8 cellular contexts compared by ENCODE assay signal in the genomic region with DNA sequence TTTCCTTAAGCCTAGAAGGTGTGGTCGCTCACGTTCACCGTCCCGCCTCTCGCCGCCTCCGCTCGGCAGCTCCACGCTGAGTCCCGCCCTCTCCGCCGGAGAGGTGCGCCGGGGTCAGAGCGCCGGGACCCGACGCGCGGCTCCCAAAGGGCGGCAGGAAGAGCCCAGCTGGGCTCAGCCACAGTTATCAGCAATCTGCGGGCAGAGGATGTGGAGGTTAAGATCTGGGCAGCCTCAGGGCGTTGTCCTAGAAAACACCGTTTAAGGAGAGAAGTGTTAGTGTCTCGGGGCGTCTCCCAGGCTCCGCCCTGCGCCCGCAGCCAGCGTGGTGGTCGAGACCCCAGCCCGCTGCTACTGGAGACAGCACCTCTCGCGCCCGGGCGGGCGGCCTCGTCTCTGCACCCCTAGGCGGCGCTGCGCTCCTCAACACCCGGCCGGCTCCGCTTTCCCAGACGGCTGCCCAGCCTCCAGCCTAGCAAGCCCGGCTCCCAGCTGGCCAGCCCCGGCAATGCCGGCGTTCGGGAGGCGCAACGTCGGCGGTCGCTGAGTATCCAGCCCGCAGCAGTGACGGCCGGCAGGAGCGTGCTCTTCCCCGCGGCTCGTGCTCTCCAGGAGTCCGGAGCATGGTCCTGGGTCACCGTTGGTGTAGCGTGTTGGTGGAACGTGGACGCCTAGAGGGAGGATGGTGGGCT. TPM values are rescaled to one million over a fixed set of nuclear protein-coding genes. Genes with fewer than 3 reads are reported as not detected.
A peak's percentile ranks its signal among the peaks of the same experiment; 100 is the strongest.
DNase-seq lines count a peak whose midpoint lies in the region; ATAC-seq and TF ChIP-seq lines count a peak whose summit lies in the region.

A gene with protein sequence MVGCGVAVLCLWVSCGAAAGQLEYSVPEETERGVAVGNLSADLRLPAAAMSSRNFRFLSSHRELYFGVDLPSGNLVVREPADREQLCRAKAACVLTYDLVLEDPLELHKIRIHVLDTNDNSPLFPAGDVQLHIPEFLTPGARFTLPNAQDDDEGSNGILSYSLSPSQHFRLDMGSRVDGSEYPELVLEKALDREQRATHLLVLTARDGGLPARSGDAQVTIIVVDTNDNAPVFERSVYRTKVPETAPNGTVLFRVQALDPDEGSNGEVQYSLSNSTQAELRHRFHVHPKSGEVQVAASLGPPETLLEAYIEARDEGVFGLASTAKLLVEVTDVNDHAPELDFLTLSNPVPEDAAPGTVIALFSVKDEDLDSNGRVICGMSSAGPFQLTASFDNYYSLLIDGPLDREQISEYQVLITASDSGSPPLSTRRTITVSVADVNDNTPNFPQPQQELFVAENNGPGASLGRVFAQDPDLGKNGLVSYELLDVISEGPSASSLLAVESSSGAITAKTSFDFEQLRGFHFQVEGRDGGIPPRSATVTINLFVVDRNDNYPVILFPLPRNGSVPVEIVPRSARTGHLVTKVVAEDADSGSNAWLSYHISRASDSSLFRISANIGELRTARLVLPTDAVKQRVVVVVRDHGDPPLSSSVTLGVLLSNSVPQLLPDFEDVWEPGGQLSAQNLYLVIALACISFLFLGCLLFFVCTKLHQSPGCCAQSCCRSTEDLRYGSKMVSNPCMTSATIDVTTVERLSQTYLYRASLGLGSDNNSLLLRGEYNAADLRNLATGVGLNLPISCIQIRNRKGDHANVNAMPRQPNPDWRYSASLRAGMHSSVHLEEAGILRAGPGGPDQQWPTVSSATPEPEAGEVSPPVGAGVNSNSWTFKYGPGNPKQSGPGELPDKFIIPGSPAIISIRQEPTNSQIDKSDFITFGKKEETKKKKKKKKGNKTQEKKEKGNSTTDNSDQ (plus strand): TSS at position 89 of the 692 bp plus-strand sequence. CDS start 594 bp downstream, at position 683.

- TF ChIP-seq CTCF in glutamatergic neuron (IDR thresholded peaks at IDR 0.05; ENCODE audit: partially characterized antibody, unreplicated experiment) (peak; percentile 99), uterus (IDR thresholded peaks at IDR 0.05) (peak; percentile 62 to 82 (median 76))

- H3K27ac ChIP-seq in uterus, result peak within 1 kb of the TSS; percentile 31 to 57

- peak within 1 kb of the TSS; percentile 29 to 50 for H3K4me3 ChIP-seq in uterus

- ATAC-seq in HG03457 (IDR thresholded peaks at IDR 0.05; ENCODE audit: unreplicated experiment) (no peak), GM19328 (IDR thresholded peaks at IDR 0.05; ENCODE audit: unreplicated experiment) (no peak)

- H3K9me3 Mint-ChIP-seq in glutamatergic neuron (ENCODE audit: unreplicated experiment), result peaks cover 9% of the 10 kb centered on the region

- H3K4me1 Mint-ChIP-seq in glutamatergic neuron (ENCODE audit: low read depth, unreplicated experiment), result peaks cover 5% of the 10 kb centered on the region

- H3K27me3 Mint-ChIP-seq in glutamatergic neuron (ENCODE audit: unreplicated experiment), result peaks cover 5% of the 10 kb centered on the region

- no peaks in the 10 kb centered on the region for H3K36me3 Mint-ChIP-seq in glutamatergic neuron (ENCODE audit: unreplicated experiment)

- peak within 1 kb of the TSS; percentile 80 for H3K27ac Mint-ChIP-seq in glutamatergic neuron (ENCODE audit: unreplicated experiment)

- H3K36me3 ChIP-seq in ES-I3 (ENCODE audit: insufficient read depth, low read length) (no peaks in the 10 kb centered on the region), uterus (no peaks in the 10 kb centered on the region)

- no peaks in the 10 kb centered on the region for H3K27me3 ChIP-seq in uterus

- H3K4me1 ChIP-seq in ES-I3 (ENCODE audit: insufficient read depth, low read length), result no peaks in the 10 kb centered on the region
- no peaks in the 10 kb centered on the region for H3K4me1 ChIP-seq in uterus

- H3K4me3 Mint-ChIP-seq in glutamatergic neuron (ENCODE audit: unreplicated experiment), result peak within 1 kb of the TSS; percentile 88

- H3K9me3 ChIP-seq in ES-I3 (ENCODE audit: control insufficient read depth, insufficient read depth, low read length) (no peaks in the 10 kb centered on the region), uterus (no peaks in the 10 kb centered on the region)

- intact Hi-C loops in uterus (cut with DNase I; ENCODE audit: low total_unique reads), result no loop called here

- DNase-seq in NCI-H2107 (lab: John Stamatoyannopoulos, UW) (peak; percentile 69), glutamatergic neuron (peak; percentile 98), nucleus accumbens (lab: John Stamatoyannopoulos, UW) (peak in 52 of 56 donors; percentile 9 to 86 (median 58)), uterus (peak; percentile 74)
- peak; percentile 24 for DNase-seq in activated naive CD4-positive, alpha-beta T cell treated with anti-CD3 and anti-CD28 coated beads, Interleukin-2, amount 50 U/mL, for 16 hours

- peak within 1 kb of the TSS; percentile 92 for H3K9ac ChIP-seq in ES-I3 (ENCODE audit: low read depth, low read length)

- no peak for TF ChIP-seq POLR2A in uterus (IDR thresholded peaks at IDR 0.05)

RNA-seq across cellular contexts. Expression of the gene that starts here (rescaled TPM):
- total RNA-seq in glutamatergic neuron (ENCODE audit: unreplicated experiment) (25.2 TPM), uterus (1 to 10 TPM in 2 of 4 donors, under 1 TPM in 1, not detected in 1; under 0.01 to 1.7 (median 1.2) TPM)

Comparison
In these comparisons a context has a peak if more than half of its experiments do, and no peak if none do; other contexts are left out.
1. DNase-seq: peak in every context shown above with its lines; median percentile 98 in glutamatergic neuron; 74 in uterus; 69 in NCI-H2107; 58 in nucleus accumbens; 24 in activated naive CD4-positive, alpha-beta T cell treated with anti-CD3 and anti-CD28 coated beads, Interleukin-2, amount 50 U/mL, for 16 hours.